In genomic region chr10:124733566-124734245, GRCh38 we compare ENCODE assay signal across 9 cellular contexts. TPM values are rescaled to one million over a fixed set of nuclear protein-coding genes. Genes with fewer than 3 reads are reported as not detected.
DNase-seq lines count a peak whose midpoint lies in the region; ATAC-seq and TF ChIP-seq lines count a peak whose summit lies in the region.
"Had no signal": no experiment of that assay in that cellular context is flagged by ENCODE, and none has a peak within 500 bp of the region (broad histone marks: within the 10 kb centered on the region; RNA-seq: fewer than 3 reads in every experiment).

No MANE protein-coding gene starts in this region.

- peaks cover 3% of the 10 kb centered on the region for H3F3A ChIP-seq in smooth muscle cell (ENCODE audit: low read depth)

- no peaks in the 10 kb centered on the region for H3K27me3 Mint-ChIP-seq in activated T-helper 17 cell treated with anti-CD3 and anti-CD28 coated beads, Interleukin-2, amount 50 U/mL, for 72 hours

- H3K9me3 ChIP-seq in HEK293 (ENCODE audit: control insufficient read depth, insufficient read depth, low read depth, low read length) = no peaks in the 10 kb centered on the region
- no peaks in the 10 kb centered on the region for H3K9me3 ChIP-seq in smooth muscle cell (replicated peaks; ENCODE audit: low read depth)

- ATAC-seq in activated T-helper 17 cell treated with anti-CD3 and anti-CD28 coated beads, Interleukin-2, amount 50 U/mL, for 72 hours (replicated peaks) = no peak
- no peak for ATAC-seq in HG03175 (IDR thresholded peaks at IDR 0.05; ENCODE audit: unreplicated experiment)
- ATAC-seq in GM21423 (IDR thresholded peaks at IDR 0.05; ENCODE audit: unreplicated experiment) = no peak

- peaks cover 83% of the 10 kb centered on the region for H4K20me1 ChIP-seq in smooth muscle cell (ENCODE audit: low read depth)

- H3K36me3 ChIP-seq in HEK293 (ENCODE audit: control insufficient read depth in 2 of 2, insufficient read depth in 1 of 2, low read length in 2 of 2) (peaks cover 0 to 39% of the 10 kb centered on the region in 2 experiments; a peak in 1 of 3 replicates), smooth muscle cell (ENCODE audit: low read depth) (no peaks in the 10 kb centered on the region)

- H3K4me3 ChIP-seq in HEK293 (ENCODE audit: low read depth, low read length) = no peak overlapping the region
- no peak overlapping the region for H3K4me3 ChIP-seq in smooth muscle cell

- H3K27ac ChIP-seq in HEK293 (ENCODE audit: extremely low read depth, low read depth, low read length) (no peak overlapping the region), smooth muscle cell (ENCODE audit: low read depth) (peak overlapping the region; percentile 62)

- H3K27ac Mint-ChIP-seq in activated T-helper 17 cell treated with anti-CD3 and anti-CD28 coated beads, Interleukin-2, amount 50 U/mL, for 72 hours = peak overlapping the region; percentile 94

- no peak overlapping the region for H3K4me2 ChIP-seq in smooth muscle cell

- TF ChIP-seq CTCF in HEK293 (tag by site-specific recombination; IDR thresholded peaks at IDR 0.05) = no peak
- TF ChIP-seq CTCF in smooth muscle cell (IDR thresholded peaks at IDR 0.05; ENCODE audit: borderline replicate concordance, insufficient read depth, poor library complexity, severe bottlenecking) = no peak

- H3K4me1 ChIP-seq in HEK293 (ENCODE audit: control insufficient read depth, insufficient read depth, low read length) (0 out of 2 replicates have a peak, but pooled peaks cover under 1% of the 10 kb centered on the region), smooth muscle cell (ENCODE audit: low read depth) (peaks cover 6% of the 10 kb centered on the region)

- H3K4me3 Mint-ChIP-seq in activated T-helper 17 cell treated with anti-CD3 and anti-CD28 coated beads, Interleukin-2, amount 50 U/mL, for 72 hours = peak overlapping the region; percentile 76

- H3K27me3 ChIP-seq in smooth muscle cell (ENCODE audit: low read depth) = no peaks in the 10 kb centered on the region

- POLR2A ChIA-PET in HEK293 (lab: Yijun Ruan, JAX) = no interaction called here

- H3K9ac ChIP-seq in smooth muscle cell (ENCODE audit: low read depth) = no peak overlapping the region

- no peak overlapping the region for H2AFZ ChIP-seq in smooth muscle cell (ENCODE audit: low read depth)

- no peaks in the 10 kb centered on the region for H3K9me3 Mint-ChIP-seq in activated T-helper 17 cell treated with anti-CD3 and anti-CD28 coated beads, Interleukin-2, amount 50 U/mL, for 72 hours

- H3K79me2 ChIP-seq in smooth muscle cell (ENCODE audit: low read depth) = peaks cover 5% of the 10 kb centered on the region

- H3K36me3 Mint-ChIP-seq in activated T-helper 17 cell treated with anti-CD3 and anti-CD28 coated beads, Interleukin-2, amount 50 U/mL, for 72 hours (ENCODE audit: low read depth) = peaks cover 51% of the 10 kb centered on the region

- WGBS in smooth muscle cell (ENCODE audit: low lambda C conversion rate) = 82% methylated on average over 13 of the region's 13 CpGs

- CTCF ChIA-PET in HEK293 (lab: Yijun Ruan, JAX) = interaction anchor here (1.0 to 1.2 kb wide), 2 partner anchors 8 to 12 kb away, joined by 3 read pairs; no protein-coding TSS in a partner anchor

- peaks cover 63% of the 10 kb centered on the region for H3K4me1 Mint-ChIP-seq in activated T-helper 17 cell treated with anti-CD3 and anti-CD28 coated beads, Interleukin-2, amount 50 U/mL, for 72 hours

- DNase-seq in hepatic stellate cell (ENCODE audit: low spot score) (peak; percentile 41), smooth muscle cell (lab: John Stamatoyannopoulos, UW; ENCODE audit: unreplicated experiment) (no peak), GDM1 (lab: John Stamatoyannopoulos, UW) (no peak)
- DNase-seq in stimulated activated CD4-positive, alpha-beta T cell treated with anti-CD3 and anti-CD28 coated beads, Interleukin-1b, Interleukin-23, amount 100 ng/mL, for 48 hours = no peak
- DNase-seq: amniotic stem cell had no signal

TF ChIP-seq in HEK293, 187 proteins besides CTCF, POLR2A, EP300 and RAD21:
- TF ChIP-seq OVOL3 (tag by site-specific recombination; IDR thresholded peaks at IDR 0.05) (no peak), ZNF664 (tag by site-specific recombination; IDR thresholded peaks at IDR 0.05) (peak; percentile 80)

RNA-seq across cellular contexts. Expression of gene FAM53B, which starts 10.5 kb away (rescaled TPM):
- total RNA-seq in activated T-helper 17 cell treated with anti-CD3 and anti-CD28 coated beads, Interleukin-2, amount 50 U/mL, for 72 hours = 10 to 100 TPM; 21.7 to 36.8 TPM
- 6.2 and 9.3 TPM in 2 replicates for total RNA-seq in smooth muscle cell
- polyA plus RNA-seq in smooth muscle cell = 5.5 and 9.3 TPM in 2 replicates

RNA-seq across cellular contexts. Expression of gene EEF1AKMT2, which starts 58.0 kb away (rescaled TPM):
- total RNA-seq in activated T-helper 17 cell treated with anti-CD3 and anti-CD28 coated beads, Interleukin-2, amount 50 U/mL, for 72 hours = 1 to 10 TPM; 7.6 to 10.0 TPM
- 26.4 and 31.0 TPM in 2 replicates for total RNA-seq in smooth muscle cell
- 20.1 and 20.5 TPM in 2 replicates for polyA plus RNA-seq in smooth muscle cell
